In the genomic region with DNA sequence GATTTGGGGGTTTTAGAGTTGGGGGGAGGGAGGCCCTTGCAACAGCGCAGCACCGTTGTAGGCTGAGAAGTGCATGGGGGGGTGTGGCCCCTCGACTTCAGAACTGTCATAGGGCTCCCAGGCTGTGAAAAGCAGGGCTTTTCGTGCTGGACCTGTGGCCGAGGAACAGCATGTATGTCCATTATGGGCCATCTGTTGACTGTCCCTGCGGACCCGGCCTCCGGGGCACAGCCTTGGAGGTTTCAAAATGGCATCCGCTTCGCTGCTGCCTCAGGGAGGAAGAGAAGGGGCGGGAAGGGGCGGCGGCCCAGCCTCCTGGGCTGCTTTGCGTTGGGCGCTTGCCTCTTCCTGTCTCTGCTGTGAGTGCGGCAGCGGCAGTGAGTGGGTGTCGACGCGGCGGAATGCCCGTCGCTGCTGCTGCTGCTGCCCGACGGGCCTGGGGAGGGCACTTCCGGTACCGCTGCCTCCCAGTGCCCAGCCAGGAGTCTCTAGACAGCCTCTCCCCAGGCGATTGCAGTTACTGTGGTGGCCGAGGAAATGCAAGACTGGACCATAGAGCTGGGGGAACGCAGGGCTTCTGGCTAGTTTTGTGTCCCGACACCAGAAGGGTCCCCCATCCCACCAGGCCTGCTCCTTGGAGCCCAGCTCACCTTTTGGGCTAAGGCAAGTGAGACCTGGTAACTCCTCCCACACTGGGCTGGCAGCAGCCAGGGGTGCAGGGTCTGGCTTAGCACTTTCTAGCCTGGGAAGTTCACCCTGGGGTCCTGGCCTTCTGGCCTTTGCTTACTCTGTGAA, we compare ENCODE assay signal across 8 cellular contexts. TPM values are rescaled to one million over a fixed set of nuclear protein-coding genes. Genes with fewer than 3 reads are reported as not detected.
A peak's percentile ranks its signal among the peaks of the same experiment; 100 is the strongest.
DNase-seq lines count a peak whose midpoint lies in the region; ATAC-seq and TF ChIP-seq lines count a peak whose summit lies in the region.

No MANE protein-coding gene starts in this region.

- peaks cover 40% of the 10 kb centered on the region for H4K20me1 ChIP-seq in OCI-LY3 (ENCODE audit: insufficient read depth, low read length)

- TF ChIP-seq POLR2A in GM15510 (IDR thresholded peaks at IDR 0.05; ENCODE audit: borderline replicate concordance, extremely low read depth, insufficient read length), result peak; percentile 65

- WGBS in esophagus, 2 donors, result 1 to 5% methylated on average over 31 of the region's 31 CpGs

- peaks cover 67% of the 10 kb centered on the region for H3K79me2 ChIP-seq in OCI-LY3 (ENCODE audit: low read length)

- H3K4me3 ChIP-seq in OCI-LY3 (ENCODE audit: low read length) (peak overlapping the region; percentile 90), esophagus (ENCODE audit: low read depth in 1 of 2, low read length in 2 of 2) (peak overlapping the region; percentile 75 to 77)

- H3K9ac ChIP-seq in OCI-LY3 (ENCODE audit: low read length), result peak overlapping the region; percentile 89

- DNase-seq in activated T-cell treated with anti-CD3 and anti-CD28 coated beads for 48 hours (ENCODE audit: low read depth) (peak; percentile 87), myocyte (ENCODE audit: low read depth) (peak; percentile 78)
- peak; percentile 78 to 86 for DNase-seq in stimulated activated CD8-positive, alpha-beta memory T cell treated with anti-CD3 and anti-CD28 coated beads, Interleukin-7, amount 100 ng/mL, for 4 hours (ENCODE audit: low read depth in 2 of 2)

- no peak overlapping the region for H2AFZ ChIP-seq in OCI-LY3 (ENCODE audit: low read depth, low read length)

- H3K27me3 ChIP-seq in OCI-LY3 (ENCODE audit: low read depth, low read length) (no peaks in the 10 kb centered on the region), esophagus (ENCODE audit: control insufficient read depth in 1 of 2, insufficient read depth in 2 of 2, low read length in 2 of 2) (no peaks in the 10 kb centered on the region)

- TF ChIP-seq CTCF in OCI-LY3 (IDR thresholded peaks at IDR 0.05; ENCODE audit: low read depth, low read length), result no peak

- H3K9me3 ChIP-seq in OCI-LY3 (ENCODE audit: insufficient read depth, low read length), result no peaks in the 10 kb centered on the region
- no peaks in the 10 kb centered on the region for H3K9me3 ChIP-seq in esophagus (ENCODE audit: control insufficient read depth in 2 of 2, insufficient read depth in 1 of 2, low read depth in 1 of 2, low read length in 1 of 2)

- peak overlapping the region; percentile 96 for H3K4me2 ChIP-seq in OCI-LY3 (ENCODE audit: low read length)

- H3K27ac ChIP-seq in OCI-LY3 (ENCODE audit: low read length) (peak overlapping the region; percentile 71), esophagus (ENCODE audit: low read depth in 2 of 2, low read length in 1 of 2) (peak overlapping the region; percentile 87 to 96)

- ATAC-seq in HG03064 (IDR thresholded peaks at IDR 0.05; ENCODE audit: low read depth, unreplicated experiment) (peak; percentile 25), GM18870 (IDR thresholded peaks at IDR 0.05; ENCODE audit: unreplicated experiment) (no peak)

- H3K4me1 ChIP-seq in OCI-LY3 (ENCODE audit: low read length) (peaks cover 43% of the 10 kb centered on the region), esophagus (ENCODE audit: control insufficient read depth in 2 of 2, insufficient read depth in 2 of 2, low read length in 1 of 2) (peaks cover 17 to 42% of the 10 kb centered on the region in 2 donors)

- H3K36me3 ChIP-seq in OCI-LY3 (replicated peaks; ENCODE audit: low read depth, low read length) (peaks cover 16% of the 10 kb centered on the region), esophagus (ENCODE audit: control insufficient read depth in 2 of 2, insufficient read depth in 2 of 2, low read length in 1 of 2) (peaks cover 0 to 4% of the 10 kb centered on the region in 2 donors)

RNA-seq across cellular contexts. Expression of gene GNAI2, which starts 1.9 kb away (rescaled TPM):
- polyA plus RNA-seq in esophagus, result 10 to 100 TPM; 52.2 to 61.8 TPM
- 137 and 138 TPM in 2 replicates for total RNA-seq in myocyte
- polyA plus RNA-seq in myocyte (2012), result 351 TPM

RNA-seq across cellular contexts. Expression of gene SEMA3B, which starts 31.0 kb away (rescaled TPM):
- polyA plus RNA-seq in esophagus, result 1 to 10 TPM; 5.2 to 7.8 TPM
- total RNA-seq in myocyte, result 8.3 and 14.0 TPM in 2 replicates
- 12.5 TPM for polyA plus RNA-seq in myocyte (2012)

RNA-seq across cellular contexts. Expression of gene SLC38A3, which starts 32.9 kb away (rescaled TPM):
- polyA plus RNA-seq in esophagus, result under 1 TPM; 0.08 to 0.11 TPM
- total RNA-seq in myocyte, result 9.1 and 42.7 TPM in 2 replicates
- polyA plus RNA-seq in myocyte (2012), result 0.92 TPM

RNA-seq across cellular contexts. Expression of gene LSMEM2, which starts 40.9 kb away (rescaled TPM):
- under 1 TPM; 0.07 to 0.16 TPM for polyA plus RNA-seq in esophagus
- total RNA-seq in myocyte, result 0.47 and 2.7 TPM in 2 replicates
- polyA plus RNA-seq in myocyte (2012), result 1.2 TPM

RNA-seq across cellular contexts. Expression of gene GNAT1, which starts 46.5 kb away (rescaled TPM):
- polyA plus RNA-seq in esophagus, result under 1 TPM; 0.02 to 0.07 TPM
- 1.9 and 4.4 TPM in 2 replicates for total RNA-seq in myocyte
- polyA plus RNA-seq in myocyte (2012), result 0.06 TPM
